In the genomic region with DNA sequence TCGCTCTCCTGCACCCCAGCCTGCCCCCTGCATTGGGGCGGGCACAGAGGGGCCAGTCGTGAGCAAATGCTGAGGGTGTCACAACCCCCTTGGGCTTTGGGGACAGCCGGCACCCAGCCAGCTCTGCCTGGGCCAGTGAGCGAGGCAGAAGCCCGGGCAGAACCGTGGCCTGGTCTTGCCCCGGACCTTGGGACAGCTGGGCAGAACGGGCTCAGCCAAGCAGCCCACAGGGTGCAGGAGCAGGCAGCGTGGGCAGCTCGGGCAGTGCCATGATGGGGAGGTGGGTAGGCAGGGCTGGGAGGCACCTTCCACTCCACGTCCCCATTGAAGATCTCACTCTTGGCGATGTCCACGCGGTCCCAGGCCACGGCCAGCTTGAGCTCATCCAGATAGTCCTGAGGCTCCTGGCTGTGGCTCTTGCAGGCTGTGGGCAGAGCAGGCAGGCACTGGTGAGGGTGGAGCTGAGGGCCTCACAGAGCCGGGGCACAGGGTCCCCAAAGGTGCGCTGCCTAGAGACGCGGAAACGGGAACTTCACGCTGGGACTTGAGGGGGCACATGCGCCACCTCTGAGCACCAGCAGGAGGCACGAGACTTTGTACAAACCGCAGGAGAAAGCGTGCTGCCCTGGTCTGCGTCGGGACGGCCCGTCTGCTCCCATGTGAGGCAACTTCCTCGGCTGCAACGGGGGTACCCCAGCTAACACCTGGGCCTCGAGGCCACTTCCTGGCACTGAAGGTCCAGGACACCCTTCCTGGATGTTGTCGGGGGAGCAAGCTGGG, we compare ENCODE assay signal across 1 cellular context.
TF ChIP-seq lines count a peak whose summit lies in the region.

No MANE protein-coding gene starts in this region.

TF ChIP-seq in HCT116, 20 proteins besides CTCF, POLR2A, EP300 and RAD21:
- no peak for TF ChIP-seq POLR2AphosphoS5 (IDR thresholded peaks at IDR 0.05; ENCODE audit: low read depth, low read length)
- TF ChIP-seq SRF (IDR thresholded peaks at IDR 0.05; ENCODE audit: low read depth), result no peak
- TF ChIP-seq SP1 (IDR thresholded peaks at IDR 0.05; ENCODE audit: low read depth), result no peak
- no peak for TF ChIP-seq EZH2 (IDR thresholded peaks at IDR 0.05)
- no peak for TF ChIP-seq SIN3A (IDR thresholded peaks at IDR 0.05; ENCODE audit: low read depth)
- TF ChIP-seq, protein P1, sequence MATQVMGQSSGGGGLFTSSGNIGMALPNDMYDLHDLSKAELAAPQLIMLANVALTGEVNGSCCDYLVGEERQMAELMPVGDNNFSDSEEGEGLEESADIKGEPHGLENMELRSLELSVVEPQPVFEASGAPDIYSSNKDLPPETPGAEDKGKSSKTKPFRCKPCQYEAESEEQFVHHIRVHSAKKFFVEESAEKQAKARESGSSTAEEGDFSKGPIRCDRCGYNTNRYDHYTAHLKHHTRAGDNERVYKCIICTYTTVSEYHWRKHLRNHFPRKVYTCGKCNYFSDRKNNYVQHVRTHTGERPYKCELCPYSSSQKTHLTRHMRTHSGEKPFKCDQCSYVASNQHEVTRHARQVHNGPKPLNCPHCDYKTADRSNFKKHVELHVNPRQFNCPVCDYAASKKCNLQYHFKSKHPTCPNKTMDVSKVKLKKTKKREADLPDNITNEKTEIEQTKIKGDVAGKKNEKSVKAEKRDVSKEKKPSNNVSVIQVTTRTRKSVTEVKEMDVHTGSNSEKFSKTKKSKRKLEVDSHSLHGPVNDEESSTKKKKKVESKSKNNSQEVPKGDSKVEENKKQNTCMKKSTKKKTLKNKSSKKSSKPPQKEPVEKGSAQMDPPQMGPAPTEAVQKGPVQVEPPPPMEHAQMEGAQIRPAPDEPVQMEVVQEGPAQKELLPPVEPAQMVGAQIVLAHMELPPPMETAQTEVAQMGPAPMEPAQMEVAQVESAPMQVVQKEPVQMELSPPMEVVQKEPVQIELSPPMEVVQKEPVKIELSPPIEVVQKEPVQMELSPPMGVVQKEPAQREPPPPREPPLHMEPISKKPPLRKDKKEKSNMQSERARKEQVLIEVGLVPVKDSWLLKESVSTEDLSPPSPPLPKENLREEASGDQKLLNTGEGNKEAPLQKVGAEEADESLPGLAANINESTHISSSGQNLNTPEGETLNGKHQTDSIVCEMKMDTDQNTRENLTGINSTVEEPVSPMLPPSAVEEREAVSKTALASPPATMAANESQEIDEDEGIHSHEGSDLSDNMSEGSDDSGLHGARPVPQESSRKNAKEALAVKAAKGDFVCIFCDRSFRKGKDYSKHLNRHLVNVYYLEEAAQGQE (IDR thresholded peaks at IDR 0.05; ENCODE audit: low read depth), result no peak
- no peak for TF ChIP-seq CEBPB (IDR thresholded peaks at IDR 0.05; ENCODE audit: low read depth)
- no peak for TF ChIP-seq ELF1 (IDR thresholded peaks at IDR 0.05; ENCODE audit: borderline replicate concordance, low read depth)
- no peak for TF ChIP-seq TCF7L2 (IDR thresholded peaks at IDR 0.05; ENCODE audit: borderline replicate concordance, extremely low read depth, insufficient read depth, insufficient read length)
- TF ChIP-seq EGR1 (IDR thresholded peaks at IDR 0.05; ENCODE audit: low read depth), result no peak
- TF ChIP-seq ZBTB33 (IDR thresholded peaks at IDR 0.05; ENCODE audit: extremely low read depth, insufficient replicate concordance, low read length), result no peak
- TF ChIP-seq ZFX (IDR thresholded peaks at IDR 0.05), result no peak
- no peak for TF ChIP-seq ATF3 (IDR thresholded peaks at IDR 0.05)
- no peak for TF ChIP-seq FOSL1 (IDR thresholded peaks at IDR 0.05; ENCODE audit: low read depth)
- TF ChIP-seq, protein P2, sequence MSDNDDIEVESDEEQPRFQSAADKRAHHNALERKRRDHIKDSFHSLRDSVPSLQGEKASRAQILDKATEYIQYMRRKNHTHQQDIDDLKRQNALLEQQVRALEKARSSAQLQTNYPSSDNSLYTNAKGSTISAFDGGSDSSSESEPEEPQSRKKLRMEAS (IDR thresholded peaks at IDR 0.05), result no peak
- TF ChIP-seq EZH2phosphoT487 (IDR thresholded peaks at IDR 0.05; ENCODE audit: borderline replicate concordance), result no peak
- TF ChIP-seq JUND (IDR thresholded peaks at IDR 0.05), result no peak
- TF ChIP-seq ZNF274 (IDR thresholded peaks at IDR 0.05; ENCODE audit: low read depth, low read length), result no peak
